In the genomic region with DNA sequence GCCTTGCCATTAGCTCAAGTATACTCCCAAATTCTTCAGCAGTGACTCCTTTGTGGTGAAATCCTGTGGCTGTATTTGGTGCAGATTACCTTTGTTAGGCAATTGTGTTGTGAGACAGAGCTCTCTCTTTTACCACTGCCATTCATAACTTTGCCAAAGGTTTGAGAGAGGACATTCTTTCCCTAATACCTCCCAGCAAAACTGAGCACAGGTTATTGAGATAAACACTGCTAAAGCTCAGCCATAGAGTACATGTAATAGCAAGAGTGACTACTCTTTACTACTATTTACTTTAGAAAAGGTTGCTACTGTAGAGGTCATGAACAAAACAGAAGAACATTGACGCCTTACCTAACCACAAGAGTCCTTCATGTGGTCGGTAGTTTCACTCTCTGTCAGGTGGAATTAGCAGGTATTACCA, we compare ENCODE assay signal across 13 cellular contexts.
A peak's percentile ranks its signal among the peaks of the same experiment; 100 is the strongest.
DNase-seq lines count a peak whose midpoint lies in the region; ATAC-seq and TF ChIP-seq lines count a peak whose summit lies in the region.
"Had no signal": no experiment of that assay in that cellular context is flagged by ENCODE, and none has a peak within 500 bp of the region (broad histone marks: within the 10 kb centered on the region; RNA-seq: fewer than 3 reads in every experiment).

No MANE protein-coding gene starts in this region.

- ATAC-seq in HG02610 (IDR thresholded peaks at IDR 0.05; ENCODE audit: unreplicated experiment) = peak; percentile 80

- no peaks in the 10 kb centered on the region for H3K36me3 ChIP-seq in adipocyte (ENCODE audit: control insufficient read depth, insufficient read depth, low read length, severe bottlenecking)

- no peaks in the 10 kb centered on the region for H3K27me3 ChIP-seq in adipocyte (replicated peaks; ENCODE audit: control insufficient read depth, insufficient read depth, low read length)

- in situ Hi-C loops in ACHN (cut with HindIII; ENCODE audit: low pct_ligation_motif_present, low pct_unique_long_range_greater_than_20kb, low sequenced_read_pairs) = no loop called here

- peak; percentile 8 for DNase-seq in ACHN
- DNase-seq in adipocyte (ENCODE audit: low read depth) = peak; percentile 33
- peak; percentile 61 to 78 for DNase-seq in foreskin fibroblast
- DNase-seq in 8988T = no peak
- no peak for DNase-seq in SHP77 (lab: John Stamatoyannopoulos, UW)
- DNase-seq in NCI-H1694 (lab: John Stamatoyannopoulos, UW) = no peak
- no peak for DNase-seq in activated gamma-delta T cell (lab: John Stamatoyannopoulos, UW)
- DNase-seq: activated CD4-positive, alpha-beta T cell treated with anti-CD3 and anti-CD28 coated beads for 4 hours; H7; NCI-H1048; posterior cingulate gyrus; stimulated activated CD8-positive, alpha-beta memory T cell treated with anti-CD3 and anti-CD28 coated beads, Interleukin-4, amount 100 ng/mL, for 48 hours had no signal

- H3K9ac ChIP-seq in adipocyte (ENCODE audit: low read length) = no peak overlapping the region

- no peak for TF ChIP-seq CTCF in foreskin fibroblast (IDR thresholded peaks at IDR 0.05; ENCODE audit: low read depth, low read length)

- no peak overlapping the region for H3K4me3 ChIP-seq in adipocyte (ENCODE audit: low read length)
- no peak overlapping the region for H3K4me3 ChIP-seq in foreskin fibroblast (ENCODE audit: low read depth in 1 of 2, low read length in 2 of 2)

- peaks cover 4% of the 10 kb centered on the region for H3K9me3 ChIP-seq in adipocyte (ENCODE audit: control insufficient read depth, low read length)

- H3K4me1 ChIP-seq in adipocyte (ENCODE audit: control insufficient read depth, insufficient read depth, low read length) = peaks cover 29% of the 10 kb centered on the region

Comparison
In these comparisons a context has a peak if more than half of its experiments do, and no peak if none do; other contexts are left out.
1. DNase-seq: peak in ACHN (single experiment), adipocyte (single experiment) and foreskin fibroblast (2 of 2); none in 8988T (single experiment), SHP77 (0 of 2), NCI-H1694 (single experiment) and activated gamma-delta T cell (single experiment).